In genomic region chr3:59381282-59381681, GRCh38 we compare ENCODE assay signal across 16 cellular contexts.
DNase-seq lines count a peak whose midpoint lies in the region; ATAC-seq, FAIRE-seq and TF ChIP-seq lines count a peak whose summit lies in the region.
"Had no signal": no experiment of that assay in that cellular context is flagged by ENCODE, and none has a peak within 500 bp of the region (broad histone marks: within the 10 kb centered on the region; RNA-seq: fewer than 3 reads in every experiment).

No MANE protein-coding gene starts in this region.

- H3K27me3 Mint-ChIP-seq in activated T-cell treated with anti-CD3 and anti-CD28 coated beads, Interleukin-2, amount 50 U/mL, for 72 hours (ENCODE audit: low read depth) = peaks cover 7% of the 10 kb centered on the region
- H3K27me3 Mint-ChIP-seq: activated B cell treated with CpG ODN at 0.5 μM for 24 hours had no signal

- no peak overlapping the region for H3K4me3 ChIP-seq in epithelial cell of esophagus (ENCODE audit: low read length)
- H3K4me3 ChIP-seq: mucosa of descending colon had no signal

- peaks cover 2 to 3% of the 10 kb centered on the region in 2 donors for H3K36me3 Mint-ChIP-seq in activated T-cell treated with anti-CD3 and anti-CD28 coated beads, Interleukin-2, amount 50 U/mL, for 72 hours (ENCODE audit: insufficient read depth in 2 of 2)

- no peak for FAIRE-seq in RCC 7860 (lab: Jason Lieb, UNC)
- FAIRE-seq: colon, HTR-8/SVneo had no signal

- DNase-seq in activated T-cell treated with anti-CD3 and anti-CD28 coated beads, Interleukin-2, amount 50 U/mL, for 72 hours = peak in 1 of 2 donors; percentile 17
- no peak for DNase-seq in activated T-cell treated with anti-CD3 and anti-CD28 coated beads, Interleukin-2, amount 50 U/mL, for 1 hour
- DNase-seq in epithelial cell of esophagus (ENCODE audit: low read depth) (peak; percentile 18), RCC 7860 (ENCODE audit: low spot score) (no peak), C1 segment of cervical spinal cord (lab: John Stamatoyannopoulos, UW) (no peak), GM03348 (ENCODE audit: low spot score) (no peak)
- DNase-seq: ACHN; activated B cell treated with CpG ODN at 0.5 μM for 24 hours; activated naive CD4-positive, alpha-beta T cell treated with Interleukin-2 at 50 U/mL for 16 hours; mucosa of descending colon; NCI-H1417 treated with DMSO at 0.1 percent for 48 hours; NCI-H526 treated with DMSO at 0.1 percent for 48 hours had no signal

- TF ChIP-seq CTCF in epithelial cell of esophagus (IDR thresholded peaks at IDR 0.05; ENCODE audit: insufficient read depth, low read depth, low read length, missing control alignments) = no peak

- peaks cover 5 to 10% of the 10 kb centered on the region in 2 donors for H3K9me3 Mint-ChIP-seq in activated T-cell treated with anti-CD3 and anti-CD28 coated beads, Interleukin-2, amount 50 U/mL, for 72 hours
- H3K9me3 Mint-ChIP-seq: activated B cell treated with CpG ODN at 0.5 μM for 24 hours had no signal

- H3K4me3 Mint-ChIP-seq in activated T-cell treated with anti-CD3 and anti-CD28 coated beads, Interleukin-2, amount 50 U/mL, for 72 hours = no peak overlapping the region
- H3K4me3 Mint-ChIP-seq: activated B cell treated with CpG ODN at 0.5 μM for 24 hours had no signal

- ATAC-seq in activated T-cell treated with anti-CD3 and anti-CD28 coated beads, Interleukin-2, amount 50 U/mL, for 72 hours (replicated peaks in 1 of 2) = peak; percentile 54 to 58
- peak; percentile 77 for ATAC-seq in GM21529 (IDR thresholded peaks at IDR 0.05; ENCODE audit: unreplicated experiment)
- ATAC-seq in HG03097 (IDR thresholded peaks at IDR 0.05; ENCODE audit: low FRiP score, unreplicated experiment) = peak; percentile 67
- ATAC-seq: mucosa of descending colon had no signal

- H3K4me1 Mint-ChIP-seq in activated T-cell treated with anti-CD3 and anti-CD28 coated beads, Interleukin-2, amount 50 U/mL, for 72 hours (ENCODE audit: low read depth) = peaks cover 56% of the 10 kb centered on the region

- H3K27ac Mint-ChIP-seq in activated T-cell treated with anti-CD3 and anti-CD28 coated beads, Interleukin-2, amount 50 U/mL, for 72 hours = no peak overlapping the region
- H3K27ac Mint-ChIP-seq: activated B cell treated with CpG ODN at 0.5 μM for 24 hours had no signal
